ENCODE assay signal across 14 cellular contexts in the genomic region with DNA sequence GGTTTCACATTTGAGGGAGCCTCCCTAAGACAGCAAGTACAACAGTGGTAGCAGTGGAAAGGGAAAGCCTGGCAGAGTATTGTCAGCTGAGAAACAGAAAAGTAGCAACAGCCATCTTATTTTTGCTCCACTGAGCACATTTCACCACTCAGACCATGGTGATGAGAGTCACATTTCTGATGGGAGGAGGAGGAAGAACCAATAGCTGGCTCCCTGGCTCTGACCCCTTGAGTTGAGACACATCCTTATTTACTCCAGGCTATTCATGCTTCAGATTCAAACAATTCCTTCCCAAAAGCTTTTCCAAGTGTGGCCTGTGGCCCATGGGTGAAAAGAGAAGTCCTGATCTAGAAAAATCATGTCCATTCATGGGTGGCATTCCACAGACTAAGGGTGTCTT.
DNase-seq lines count a peak whose midpoint lies in the region; ATAC-seq and TF ChIP-seq lines count a peak whose summit lies in the region.
"Had no signal": no experiment of that assay in that cellular context is flagged by ENCODE, and none has a peak within 500 bp of the region (broad histone marks: within the 10 kb centered on the region; RNA-seq: fewer than 3 reads in every experiment).

No MANE protein-coding gene starts in this region.

- peaks cover 7% of the 10 kb centered on the region for H3K36me3 Mint-ChIP-seq in activated CD4-positive, alpha-beta T cell treated with anti-CD3 and anti-CD28 coated beads, Interleukin-2, amount 10 ng/mL, durations not matched to agents 24 days and 14 days (ENCODE audit: low read depth)

- H3K27ac Mint-ChIP-seq in activated CD4-positive, alpha-beta T cell treated with anti-CD3 and anti-CD28 coated beads, Interleukin-2, amount 10 ng/mL, durations not matched to agents 24 days and 14 days: peak overlapping the region; percentile 14
- H3K27ac Mint-ChIP-seq: progenitor cell of endocrine pancreas had no signal

- DNase-seq in activated CD4-positive, alpha-beta T cell treated with anti-CD3 and anti-CD28 coated beads, Interleukin-2, amount 10 ng/mL, durations not matched to agents 24 days and 14 days: no peak
- no peak for DNase-seq in activated CD4-positive, alpha-beta T cell treated with anti-CD3 and anti-CD28 coated beads, Interleukin-2, amount 50 U/mL, for 1 hour
- DNase-seq in lower lobe of right lung: no peak
- peak; percentile 52 to 78 for DNase-seq in tibial artery
- DNase-seq in HUDEP-2 (lab: John Stamatoyannopoulos, UW; ENCODE audit: unreplicated experiment in 76 of 76): no peak
- DNase-seq: activated CD4-positive, alpha-beta T cell treated with anti-CD3 and anti-CD28 coated beads for 48 hours; GF-D8; GOT3; NCI-H2029 had no signal

- H3K27me3 ChIP-seq in lower lobe of right lung (ENCODE audit: low read depth) (no peaks in the 10 kb centered on the region), tibial artery (no peaks in the 10 kb centered on the region)

- intact Hi-C loops in activated CD4-positive, alpha-beta T cell treated with anti-CD3 and anti-CD28 coated beads, Interleukin-2, amount 10 ng/mL, durations not matched to agents 24 days and 14 days (cut with micrococcal nuclease): loop anchor here (5.0 kb wide), 1 partner anchor 891 kb away; no protein-coding TSS in a partner anchor
- intact Hi-C loops in lower lobe of right lung (cut with DNase I) (no loop called here), tibial artery (cut with DNase I; ENCODE audit: low total_unique reads) (loop anchor here (10.0 kb wide), 1 partner anchor 398 kb away; a partner anchor contains a TSS)

- H3K4me1 ChIP-seq in lower lobe of right lung: peaks cover 80% of the 10 kb centered on the region
- peaks cover 5 to 37% (median 27%) of the 10 kb centered on the region in 4 donors for H3K4me1 ChIP-seq in tibial artery

- H3K4me3 ChIP-seq in lower lobe of right lung: no peak overlapping the region
- H3K4me3 ChIP-seq in tibial artery: no peak overlapping the region

- peak overlapping the region; percentile 23 for H3K27ac ChIP-seq in cingulate gyrus (ENCODE audit: low read depth, low read length)
- H3K27ac ChIP-seq in lower lobe of right lung: peak overlapping the region; percentile 39
- H3K27ac ChIP-seq in tibial artery: peak overlapping the region; percentile 60 to 67
- H3K27ac ChIP-seq: RWPE1 had no signal

- no peak for TF ChIP-seq CTCF in lower lobe of right lung (IDR thresholded peaks at IDR 0.05)
- no peak for TF ChIP-seq CTCF in tibial artery (IDR thresholded peaks at IDR 0.05)

- no peaks in the 10 kb centered on the region for H3K36me3 ChIP-seq in lower lobe of right lung
- no peaks in the 10 kb centered on the region for H3K36me3 ChIP-seq in tibial artery

- H3K9me3 ChIP-seq in lower lobe of right lung (no peaks in the 10 kb centered on the region), tibial artery (no peaks in the 10 kb centered on the region)

- H3K27me3 Mint-ChIP-seq in activated CD4-positive, alpha-beta T cell treated with anti-CD3 and anti-CD28 coated beads, Interleukin-2, amount 10 ng/mL, durations not matched to agents 24 days and 14 days: peaks cover 3% of the 10 kb centered on the region
- H3K27me3 Mint-ChIP-seq: progenitor cell of endocrine pancreas had no signal

- H3K9me3 Mint-ChIP-seq in activated CD4-positive, alpha-beta T cell treated with anti-CD3 and anti-CD28 coated beads, Interleukin-2, amount 10 ng/mL, durations not matched to agents 24 days and 14 days: peaks cover 8% of the 10 kb centered on the region

- ATAC-seq in lower lobe of right lung: no peak
- ATAC-seq in GM21786 (IDR thresholded peaks at IDR 0.05; ENCODE audit: unreplicated experiment): no peak
- ATAC-seq in GM21723 (IDR thresholded peaks at IDR 0.05; ENCODE audit: unreplicated experiment): no peak

- no peak overlapping the region for H3K4me3 Mint-ChIP-seq in activated CD4-positive, alpha-beta T cell treated with anti-CD3 and anti-CD28 coated beads, Interleukin-2, amount 10 ng/mL, durations not matched to agents 24 days and 14 days

- H3K4me1 Mint-ChIP-seq in activated CD4-positive, alpha-beta T cell treated with anti-CD3 and anti-CD28 coated beads, Interleukin-2, amount 10 ng/mL, durations not matched to agents 24 days and 14 days: peaks cover 87% of the 10 kb centered on the region

Comparison
In these comparisons a context has a peak if more than half of its experiments do, and no peak if none do; other contexts are left out.
1. DNase-seq: peak in tibial artery (2 of 2); none in activated CD4-positive, alpha-beta T cell treated with anti-CD3 and anti-CD28 coated beads, Interleukin-2, amount 10 ng/mL, durations not matched to agents 24 days and 14 days (single experiment), activated CD4-positive, alpha-beta T cell treated with anti-CD3 and anti-CD28 coated beads, Interleukin-2, amount 50 U/mL, for 1 hour (single experiment), lower lobe of right lung (single experiment) and HUDEP-2 (0 of 76).
2. Peak in every context shown above with its lines, with median percentiles within 50 percentile points of each other: H3K27ac ChIP-seq.